Comparison of ENCODE assay signal across 22 cellular contexts in genomic region chr3:23815879-23816278, GRCh38.
"Had no signal": no experiment of that assay in that cellular context is flagged by ENCODE, and none has a peak within 500 bp of the region (broad histone marks: within the 10 kb centered on the region; RNA-seq: fewer than 3 reads in every experiment).

No MANE protein-coding gene starts in this region.

- H3K27ac ChIP-seq: brain microvascular endothelial cell, colonic mucosa, gastroesophageal sphincter, heart left ventricle, left lung, tibial nerve had no signal

- H3K27me3 ChIP-seq: brain microvascular endothelial cell, colonic mucosa, gastroesophageal sphincter, heart left ventricle, left lung, tibial nerve had no signal

- H3K9me3 Mint-ChIP-seq: activated B cell treated with CpG ODN at 0.5 μM for 24 hours; activated CD8-positive, alpha-beta T cell treated with anti-CD3 and anti-CD28 coated beads for 36 hours; activated T-cell treated with anti-CD3 and anti-CD28 coated beads, Interleukin-2, amount 50 U/mL, for 24 hours; central memory CD8-positive, alpha-beta T cell had no signal

- H3K27ac Mint-ChIP-seq: activated B cell treated with CpG ODN at 0.5 μM for 24 hours; activated CD8-positive, alpha-beta T cell treated with anti-CD3 and anti-CD28 coated beads for 36 hours; activated T-cell treated with anti-CD3 and anti-CD28 coated beads, Interleukin-2, amount 50 U/mL, for 24 hours; T-helper 17 cell had no signal

- H3K9me3 ChIP-seq: colonic mucosa, gastroesophageal sphincter, heart left ventricle, left lung, tibial nerve had no signal

- H3K27me3 Mint-ChIP-seq: activated B cell treated with CpG ODN at 0.5 μM for 24 hours; activated CD8-positive, alpha-beta T cell treated with anti-CD3 and anti-CD28 coated beads for 36 hours; activated T-cell treated with anti-CD3 and anti-CD28 coated beads, Interleukin-2, amount 50 U/mL, for 24 hours; central memory CD8-positive, alpha-beta T cell; T-helper 17 cell had no signal

- H3K4me1 ChIP-seq: colonic mucosa had no signal

- DNase-seq: activated B cell treated with CpG ODN at 0.5 μM for 24 hours; activated CD4-positive, alpha-beta T cell treated with anti-CD3 and anti-CD28 coated beads for 48 hours; activated CD8-positive, alpha-beta T cell treated with anti-CD3 and anti-CD28 coated beads for 36 hours; activated effector memory CD4-positive, alpha-beta T cell treated with anti-CD3 and anti-CD28 coated beads, Interleukin-2, amount 50 U/mL, for 16 hours; activated naive CD4-positive, alpha-beta T cell treated with anti-CD3 and anti-CD28 coated beads, Interleukin-2, amount 50 U/mL, for 16 hours; activated T-cell treated with anti-CD3 and anti-CD28 coated beads, Interleukin-2, amount 50 U/mL, for 24 hours; aorta; brain microvascular endothelial cell; colonic mucosa; heart left ventricle; kidney; left lung; occipital lobe; posterior cingulate gyrus; stimulated activated CD4-positive, alpha-beta T cell treated with anti-CD3 and anti-CD28 coated beads, Interleukin-12 subunit alpha, Interleukin-12 subunit beta, amount 100 ng/mL, for 4 hours; stimulated activated CD4-positive, alpha-beta T cell treated with anti-CD3 and anti-CD28 coated beads, Interleukin-1b, Interleukin-23, amount 100 ng/mL, for 48 hours; stimulated activated CD8-positive, alpha-beta memory T cell treated with anti-CD3 and anti-CD28 coated beads, Interleukin-4, amount 100 ng/mL, for 48 hours; stimulated activated naive CD4-positive, alpha-beta T cell treated with Interleukin-2 at 50 U/mL for 16 hours; T-helper 17 cell had no signal

- ATAC-seq: activated CD8-positive, alpha-beta T cell treated with anti-CD3 and anti-CD28 coated beads for 36 hours; gastroesophageal sphincter; heart left ventricle; left lung; T-helper 17 cell had no signal

- H3K4me3 ChIP-seq: colonic mucosa, gastroesophageal sphincter, heart left ventricle, left lung, tibial nerve had no signal

- H3K36me3 ChIP-seq: brain microvascular endothelial cell, colonic mucosa, gastroesophageal sphincter, left lung, tibial nerve had no signal

- H3K4me3 Mint-ChIP-seq: activated B cell treated with CpG ODN at 0.5 μM for 24 hours; activated CD8-positive, alpha-beta T cell treated with anti-CD3 and anti-CD28 coated beads for 36 hours; activated T-cell treated with anti-CD3 and anti-CD28 coated beads, Interleukin-2, amount 50 U/mL, for 24 hours; central memory CD8-positive, alpha-beta T cell; T-helper 17 cell had no signal
